ENCODE assay signal across 16 cellular contexts in genomic region chr7:157675427-157675930, GRCh38.
"Had no signal": no experiment of that assay in that cellular context is flagged by ENCODE, and none has a peak within 500 bp of the region (broad histone marks: within the 10 kb centered on the region; RNA-seq: fewer than 3 reads in every experiment).

No MANE protein-coding gene starts in this region.

- H3K4me3 ChIP-seq: body of pancreas, lung, tibial nerve had no signal

- H3K4me1 ChIP-seq: tibial nerve had no signal

- H3K36me3 Mint-ChIP-seq: activated naive CD4-positive, alpha-beta T cell treated with anti-CD3 and anti-CD28 coated beads, Interleukin-2, amount 50 U/mL, for 72 hours had no signal

- H3K27ac Mint-ChIP-seq: activated CD4-positive, alpha-beta T cell treated with anti-CD3 and anti-CD28 coated beads for 36 hours; activated CD8-positive, alpha-beta T cell treated with anti-CD3 and anti-CD28 coated beads, Interleukin-2, amount 10 ng/mL, durations not matched to agents 7 days and 5 days; activated naive CD4-positive, alpha-beta T cell treated with anti-CD3 and anti-CD28 coated beads, Interleukin-2, amount 50 U/mL, for 72 hours; dendritic cell treated with granulocyte-macrophage colony-stimulating factor and Interleukin-4, amounts not matched to agents 40 ng/mL and 50 ng/mL, for 4 days; nephron had no signal

- H3K36me3 ChIP-seq: tibial nerve, WERI-Rb-1 had no signal

- DNase-seq: activated CD4-positive, alpha-beta T cell treated with anti-CD3 and anti-CD28 coated beads for 36 hours; activated CD8-positive, alpha-beta T cell treated with anti-CD3 and anti-CD28 coated beads, Interleukin-2, amount 10 ng/mL, durations not matched to agents 7 days and 5 days; amniotic stem cell; body of pancreas; erythroblast; SK-N-SH; stimulated activated CD4-positive, alpha-beta T cell treated with anti-CD3 and anti-CD28 coated beads, Interleukin-15, amount 100 ng/mL, for 24 hours; stimulated activated CD4-positive, alpha-beta T cell treated with anti-CD3 and anti-CD28 coated beads, Interleukin-4, amount 100 ng/mL, for 4 hours; T-helper 1 cell had no signal

- H3K27ac ChIP-seq: body of pancreas, tibial nerve, WERI-Rb-1 had no signal

- ATAC-seq: activated CD8-positive, alpha-beta T cell treated with anti-CD3 and anti-CD28 coated beads, Interleukin-2, amount 10 ng/mL, durations not matched to agents 7 days and 5 days; activated naive CD4-positive, alpha-beta T cell treated with anti-CD3 and anti-CD28 coated beads, Interleukin-2, amount 50 U/mL, for 72 hours; body of pancreas had no signal

- H3K27me3 ChIP-seq: body of pancreas had no signal

- H3K9me3 ChIP-seq: body of pancreas, SK-N-SH, tibial nerve had no signal

- H3K4me3 Mint-ChIP-seq: activated CD4-positive, alpha-beta T cell treated with anti-CD3 and anti-CD28 coated beads for 36 hours; activated CD8-positive, alpha-beta T cell treated with anti-CD3 and anti-CD28 coated beads, Interleukin-2, amount 10 ng/mL, durations not matched to agents 7 days and 5 days; central memory CD8-positive, alpha-beta T cell; dendritic cell treated with granulocyte-macrophage colony-stimulating factor and Interleukin-4, amounts not matched to agents 40 ng/mL and 50 ng/mL, for 4 days; nephron had no signal

- H3K9me3 Mint-ChIP-seq: activated naive CD4-positive, alpha-beta T cell treated with anti-CD3 and anti-CD28 coated beads, Interleukin-2, amount 50 U/mL, for 72 hours; central memory CD8-positive, alpha-beta T cell; dendritic cell treated with granulocyte-macrophage colony-stimulating factor and Interleukin-4, amounts not matched to agents 40 ng/mL and 50 ng/mL, for 4 days; nephron had no signal
